Comparison of ENCODE assay signal across 36 cellular contexts in genomic region chr7:142997590-142997989, GRCh38. TPM values are rescaled to one million over a fixed set of nuclear protein-coding genes. Genes with fewer than 3 reads are reported as not detected.
"Had no signal": no experiment of that assay in that cellular context is flagged by ENCODE, and none has a peak within 500 bp of the region (broad histone marks: within the 10 kb centered on the region; RNA-seq: fewer than 3 reads in every experiment).

No MANE protein-coding gene starts in this region.

- H3K27me3 ChIP-seq: brain microvascular endothelial cell, esophagus muscularis mucosa, foreskin keratinocyte, gastrocnemius medialis, heart left ventricle had no signal

- H3K4me1 ChIP-seq: esophagus muscularis mucosa, foreskin keratinocyte, gastrocnemius medialis, heart left ventricle had no signal

- H3K27me3 Mint-ChIP-seq: activated T-cell treated with anti-CD3 and anti-CD28 coated beads, Interleukin-2, amount 50 U/mL, for 24 hours had no signal

- H3K4me3 Mint-ChIP-seq: activated CD4-positive, alpha-beta memory T cell treated with anti-CD3 and anti-CD28 coated beads, Interleukin-2, amount 10 ng/mL, durations not matched to agents 7 days and 5 days; activated CD4-positive, alpha-beta T cell treated with anti-CD3 and anti-CD28 coated beads, Interleukin-2, amount 10 ng/mL, durations not matched to agents 7 days and 5 days; activated naive CD4-positive, alpha-beta T cell treated with anti-CD3 and anti-CD28 coated beads, Interleukin-2, amount 10 ng/mL, durations not matched to agents 7 days and 5 days; activated naive CD8-positive, alpha-beta T cell treated with anti-CD3 and anti-CD28 coated beads, Interleukin-2, amount 10 ng/mL, durations not matched to agents 7 days and 5 days; activated T-cell treated with anti-CD3 and anti-CD28 coated beads, Interleukin-2, amount 50 U/mL, for 24 hours; activated T-cell treated with anti-CD3 and anti-CD28 coated beads, Interleukin-2, amount 50 U/mL, for 72 hours; central memory CD8-positive, alpha-beta T cell; effector memory CD8-positive, alpha-beta T cell; T-helper 17 cell; T-helper 2 cell treated with Interferon-gamma antibody and Interleukin-4, amounts not matched to agents 5 μg/mL and 100 μg/mL, for 36 hours; WTC11 had no signal

- ATAC-seq: activated naive CD4-positive, alpha-beta T cell treated with anti-CD3 and anti-CD28 coated beads, Interleukin-2, amount 50 U/mL, for 72 hours; activated T-cell treated with anti-CD3 and anti-CD28 coated beads, Interleukin-2, amount 50 U/mL, for 72 hours; effector memory CD8-positive, alpha-beta T cell; foreskin keratinocyte; gastrocnemius medialis; heart left ventricle; T-helper 17 cell; WTC11 had no signal

- H3K27ac ChIP-seq: brain microvascular endothelial cell, coronary artery, esophagus muscularis mucosa, foreskin keratinocyte, gastrocnemius medialis, heart left ventricle, VCaP had no signal

- DNase-seq: activated CD4-positive, alpha-beta memory T cell treated with anti-CD3 and anti-CD28 coated beads, Interleukin-2, amount 10 ng/mL, durations not matched to agents 7 days and 5 days; activated CD4-positive, alpha-beta T cell treated with anti-CD3 and anti-CD28 coated beads for 1 hour; activated CD4-positive, alpha-beta T cell treated with anti-CD3 and anti-CD28 coated beads for 4 hours; activated CD4-positive, alpha-beta T cell treated with anti-CD3 and anti-CD28 coated beads, Interleukin-2, amount 10 ng/mL, durations not matched to agents 7 days and 5 days; activated CD4-positive, alpha-beta T cell treated with anti-CD3 and anti-CD28 coated beads, Interleukin-2, amount 50 U/mL, for 4 hours; activated CD8-positive, alpha-beta memory T cell treated with anti-CD3 and anti-CD28 coated beads, Interleukin-2, amount 50 U/mL, for 48 hours; activated gamma-delta T cell; activated naive CD4-positive, alpha-beta T cell; activated naive CD4-positive, alpha-beta T cell treated with anti-CD3 and anti-CD28 coated beads, Interleukin-2, amount 10 ng/mL, durations not matched to agents 7 days and 5 days; activated naive CD8-positive, alpha-beta T cell treated with anti-CD3 and anti-CD28 coated beads, Interleukin-2, amount 10 ng/mL, durations not matched to agents 7 days and 5 days; activated T-cell treated with anti-CD3 and anti-CD28 coated beads for 4 hours; activated T-cell treated with anti-CD3 and anti-CD28 coated beads, Interleukin-2, amount 50 U/mL, for 24 hours; activated T-cell treated with anti-CD3 and anti-CD28 coated beads, Interleukin-2, amount 50 U/mL, for 72 hours; brain microvascular endothelial cell; dermis blood vessel endothelial cell; effector CD4-positive, alpha-beta T cell; effector memory CD8-positive, alpha-beta T cell; erythroblast; foreskin keratinocyte; gastrocnemius medialis; glutamatergic neuron; heart left ventricle; hypothalamus; T-helper 17 cell; T1000 had no signal

- H3K36me3 ChIP-seq: brain microvascular endothelial cell, esophagus muscularis mucosa, gastrocnemius medialis, heart left ventricle had no signal

- H3K36me3 Mint-ChIP-seq: activated naive CD4-positive, alpha-beta T cell treated with anti-CD3 and anti-CD28 coated beads, Interleukin-2, amount 10 ng/mL, durations not matched to agents 7 days and 5 days; activated naive CD4-positive, alpha-beta T cell treated with anti-CD3 and anti-CD28 coated beads, Interleukin-2, amount 50 U/mL, for 72 hours; activated naive CD8-positive, alpha-beta T cell treated with anti-CD3 and anti-CD28 coated beads, Interleukin-2, amount 10 ng/mL, durations not matched to agents 7 days and 5 days had no signal

- H3K4me3 ChIP-seq: coronary artery, esophagus muscularis mucosa, gastrocnemius medialis, heart left ventricle had no signal

- H3K4me1 Mint-ChIP-seq: activated CD4-positive, alpha-beta memory T cell treated with anti-CD3 and anti-CD28 coated beads, Interleukin-2, amount 10 ng/mL, durations not matched to agents 7 days and 5 days; activated CD4-positive, alpha-beta T cell treated with anti-CD3 and anti-CD28 coated beads, Interleukin-2, amount 10 ng/mL, durations not matched to agents 7 days and 5 days; activated naive CD4-positive, alpha-beta T cell treated with anti-CD3 and anti-CD28 coated beads, Interleukin-2, amount 10 ng/mL, durations not matched to agents 7 days and 5 days; activated naive CD8-positive, alpha-beta T cell treated with anti-CD3 and anti-CD28 coated beads, Interleukin-2, amount 10 ng/mL, durations not matched to agents 7 days and 5 days; central memory CD8-positive, alpha-beta T cell; WTC11 had no signal

- H3K27ac Mint-ChIP-seq: activated CD4-positive, alpha-beta memory T cell treated with anti-CD3 and anti-CD28 coated beads, Interleukin-2, amount 10 ng/mL, durations not matched to agents 7 days and 5 days; activated CD4-positive, alpha-beta T cell treated with anti-CD3 and anti-CD28 coated beads, Interleukin-2, amount 10 ng/mL, durations not matched to agents 7 days and 5 days; activated naive CD4-positive, alpha-beta T cell treated with anti-CD3 and anti-CD28 coated beads, Interleukin-2, amount 10 ng/mL, durations not matched to agents 7 days and 5 days; activated naive CD4-positive, alpha-beta T cell treated with anti-CD3 and anti-CD28 coated beads, Interleukin-2, amount 50 U/mL, for 72 hours; activated naive CD8-positive, alpha-beta T cell treated with anti-CD3 and anti-CD28 coated beads, Interleukin-2, amount 10 ng/mL, durations not matched to agents 7 days and 5 days; activated T-cell treated with anti-CD3 and anti-CD28 coated beads, Interleukin-2, amount 50 U/mL, for 24 hours; activated T-cell treated with anti-CD3 and anti-CD28 coated beads, Interleukin-2, amount 50 U/mL, for 72 hours; effector memory CD8-positive, alpha-beta T cell; T-helper 17 cell; T-helper 2 cell treated with Interferon-gamma antibody and Interleukin-4, amounts not matched to agents 5 μg/mL and 100 μg/mL, for 36 hours; WTC11 had no signal

- H3K9me3 Mint-ChIP-seq: activated CD4-positive, alpha-beta T cell treated with anti-CD3 and anti-CD28 coated beads, Interleukin-2, amount 10 ng/mL, durations not matched to agents 7 days and 5 days; activated naive CD4-positive, alpha-beta T cell treated with anti-CD3 and anti-CD28 coated beads, Interleukin-2, amount 10 ng/mL, durations not matched to agents 7 days and 5 days; activated naive CD4-positive, alpha-beta T cell treated with anti-CD3 and anti-CD28 coated beads, Interleukin-2, amount 50 U/mL, for 72 hours; activated naive CD8-positive, alpha-beta T cell treated with anti-CD3 and anti-CD28 coated beads, Interleukin-2, amount 10 ng/mL, durations not matched to agents 7 days and 5 days; activated T-cell treated with anti-CD3 and anti-CD28 coated beads, Interleukin-2, amount 50 U/mL, for 24 hours; activated T-cell treated with anti-CD3 and anti-CD28 coated beads, Interleukin-2, amount 50 U/mL, for 72 hours; central memory CD8-positive, alpha-beta T cell; effector memory CD8-positive, alpha-beta T cell; T-helper 2 cell treated with Interferon-gamma antibody and Interleukin-4, amounts not matched to agents 5 μg/mL and 100 μg/mL, for 36 hours had no signal

RNA-seq across cellular contexts. Expression of gene OR9A2, which starts 29.3 kb away (rescaled TPM):
- total RNA-seq: activated CD4-positive, alpha-beta memory T cell treated with anti-CD3 and anti-CD28 coated beads, Interleukin-2, amount 10 ng/mL, durations not matched to agents 7 days and 5 days; activated CD4-positive, alpha-beta T cell treated with anti-CD3 and anti-CD28 coated beads, Interleukin-2, amount 10 ng/mL, durations not matched to agents 7 days and 5 days; astrocyte; bronchial epithelial cell; cardiac septum; dermis blood vessel endothelial cell; esophagus muscularis mucosa; foreskin keratinocyte; gastrocnemius medialis; T-helper 17 cell; WTC11 had no signal
- polyA plus RNA-seq: foreskin keratinocyte, heart left ventricle had no signal

RNA-seq across cellular contexts. Expression of gene KEL, which starts 35.4 kb away (rescaled TPM):
- total RNA-seq: astrocyte, bronchial epithelial cell, dermis blood vessel endothelial cell, foreskin keratinocyte, gastrocnemius medialis had no signal

RNA-seq across cellular contexts. Expression of gene OR6V1, which starts 54.6 kb away (rescaled TPM):
- total RNA-seq: activated CD4-positive, alpha-beta memory T cell treated with anti-CD3 and anti-CD28 coated beads, Interleukin-2, amount 10 ng/mL, durations not matched to agents 7 days and 5 days; activated CD4-positive, alpha-beta T cell treated with anti-CD3 and anti-CD28 coated beads, Interleukin-2, amount 10 ng/mL, durations not matched to agents 7 days and 5 days; activated naive CD4-positive, alpha-beta T cell treated with anti-CD3 and anti-CD28 coated beads, Interleukin-2, amount 50 U/mL, for 72 hours; activated naive CD8-positive, alpha-beta T cell treated with anti-CD3 and anti-CD28 coated beads, Interleukin-2, amount 10 ng/mL, durations not matched to agents 7 days and 5 days; activated T-cell treated with anti-CD3 and anti-CD28 coated beads, Interleukin-2, amount 50 U/mL, for 72 hours; astrocyte; bronchial epithelial cell; cardiac septum; cerebellum; dermis blood vessel endothelial cell; esophagus muscularis mucosa; foreskin keratinocyte; gastrocnemius medialis; heart left ventricle; T-helper 17 cell; WTC11 had no signal
- polyA plus RNA-seq: foreskin keratinocyte, heart left ventricle had no signal

RNA-seq across cellular contexts. Expression of gene LLCFC1, which starts 58.3 kb away (rescaled TPM):
- total RNA-seq: activated CD4-positive, alpha-beta memory T cell treated with anti-CD3 and anti-CD28 coated beads, Interleukin-2, amount 10 ng/mL, durations not matched to agents 7 days and 5 days; activated CD4-positive, alpha-beta T cell treated with anti-CD3 and anti-CD28 coated beads, Interleukin-2, amount 10 ng/mL, durations not matched to agents 7 days and 5 days; activated naive CD4-positive, alpha-beta T cell treated with anti-CD3 and anti-CD28 coated beads, Interleukin-2, amount 50 U/mL, for 72 hours; activated naive CD8-positive, alpha-beta T cell treated with anti-CD3 and anti-CD28 coated beads, Interleukin-2, amount 10 ng/mL, durations not matched to agents 7 days and 5 days; activated T-cell treated with anti-CD3 and anti-CD28 coated beads, Interleukin-2, amount 50 U/mL, for 72 hours; astrocyte; bronchial epithelial cell; cardiac septum; cerebellum; dermis blood vessel endothelial cell; esophagus muscularis mucosa; foreskin keratinocyte; gastrocnemius medialis; heart left ventricle; T-helper 17 cell; WTC11 had no signal
- polyA plus RNA-seq: foreskin keratinocyte, heart left ventricle had no signal
